15 cellular contexts compared by ENCODE assay signal in the genomic region with DNA sequence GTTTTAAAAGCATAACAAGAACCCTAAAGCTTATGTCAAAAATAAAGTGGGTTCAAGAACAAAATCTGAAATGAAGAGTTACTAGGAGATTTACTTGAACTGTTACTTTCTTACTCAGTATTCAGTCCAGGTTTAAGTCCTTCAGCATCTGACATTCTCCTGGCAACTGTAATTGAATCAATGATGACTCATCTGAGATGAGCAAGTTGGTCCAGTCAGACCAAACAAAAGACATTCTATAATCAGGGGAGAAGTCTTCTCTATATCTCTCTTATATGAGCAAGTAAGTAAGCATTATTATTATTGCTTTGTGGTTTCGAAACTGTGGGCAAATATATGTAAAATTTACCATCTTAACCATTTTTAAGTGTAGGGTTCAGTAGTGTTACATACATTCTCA. TPM values are rescaled to one million over a fixed set of nuclear protein-coding genes. Genes with fewer than 3 reads are reported as not detected.
DNase-seq lines count a peak whose midpoint lies in the region; TF ChIP-seq lines count a peak whose summit lies in the region.
"Had no signal": no experiment of that assay in that cellular context is flagged by ENCODE, and none has a peak within 500 bp of the region (broad histone marks: within the 10 kb centered on the region; RNA-seq: fewer than 3 reads in every experiment).

No MANE protein-coding gene starts in this region.

- 93% methylated on average over 1 of the region's 1 CpG for WGBS in mammary epithelial cell (ENCODE audit: low coverage, missing lambda C conversion rate)

- H3K27me3 ChIP-seq in mammary epithelial cell (ENCODE audit: insufficient read depth, low read length) = no peaks in the 10 kb centered on the region
- no peaks in the 10 kb centered on the region for H3K27me3 ChIP-seq in tibial artery
- H3K27me3 ChIP-seq: BE2C had no signal

- in situ Hi-C loops in mammary epithelial cell (cut with MboI; ENCODE audit: low sequenced_read_pairs in 2 of 2) = no loop called here

- dilution Hi-C loops in mammary epithelial cell (cut with HindIII; ENCODE audit: low sequenced_read_pairs) = no loop called here

- H3K4me3 ChIP-seq in mammary epithelial cell (replicated peaks in 1 of 3; ENCODE audit: insufficient read depth in 1 of 3, low read depth in 2 of 3, low read length in 3 of 3) (no peak overlapping the region), tibial artery (no peak overlapping the region)
- H3K4me3 ChIP-seq: GM12878, thoracic aorta had no signal

- H3K9me3 Mint-ChIP-seq in glutamatergic neuron (ENCODE audit: unreplicated experiment) = peaks cover 1% of the 10 kb centered on the region

- TF ChIP-seq CTCF in mammary epithelial cell (conservative IDR thresholded peaks at IDR 0.05 in 1 of 2, IDR thresholded peaks at IDR 0.05 in 1 of 2; ENCODE audit: extremely low read depth in 1 of 2, insufficient read depth in 1 of 2, low read depth in 1 of 2, low read length in 2 of 2) (no peak), glutamatergic neuron (IDR thresholded peaks at IDR 0.05; ENCODE audit: partially characterized antibody, unreplicated experiment) (no peak), tibial artery (IDR thresholded peaks at IDR 0.05) (no peak)

- no peak overlapping the region for H3K27ac Mint-ChIP-seq in glutamatergic neuron (ENCODE audit: unreplicated experiment)
- H3K27ac Mint-ChIP-seq: progenitor cell of endocrine pancreas had no signal

- H3K27ac ChIP-seq in mammary epithelial cell (ENCODE audit: insufficient read depth, low read depth, low read length) (no peak overlapping the region), tibial artery (no peak overlapping the region)
- H3K27ac ChIP-seq: thoracic aorta had no signal

- H2AFZ ChIP-seq in mammary epithelial cell (ENCODE audit: low read depth, low read length) = no peak overlapping the region

- BruUV-seq in mammary epithelial cell (replicated peaks; lab: Mats Ljungman, UMichigan) = no TSS peak

- H3K36me3 ChIP-seq in mammary epithelial cell (ENCODE audit: insufficient read depth, low read length) (peaks cover 6% of the 10 kb centered on the region), tibial artery (peaks cover 1 to 15% (median 7%) of the 10 kb centered on the region in 3 donors)

- CTCF ChIA-PET in mammary epithelial cell (lab: Charles Lee; ENCODE audit: low non-redundant PET) = no interaction called here

- intact Hi-C loops in mammary epithelial cell (cut with micrococcal nuclease) = no loop called here
- intact Hi-C loops in tibial artery (cut with DNase I; ENCODE audit: low total_unique reads) = no loop called here

- DNase-seq in AG20443 (ENCODE audit: low spot score) (peak; percentile 12), HT1080 (ENCODE audit: low read depth) (peak; percentile 84), mammary epithelial cell (peak; percentile 69), iris pigment epithelial cell (ENCODE audit: low read depth) (peak; percentile 62), glutamatergic neuron (no peak), NCI-H1694 treated with DMSO at 0.1 percent for 48 hours (lab: John Stamatoyannopoulos, UW) (no peak), tibial artery (no peak), NCI-H1092 (lab: John Stamatoyannopoulos, UW) (no peak)
- DNase-seq: activated CD4-positive, CD25-positive, alpha-beta regulatory T cell treated with anti-CD3 and anti-CD28 coated beads, Interleukin-2, amount 50 U/mL, for 72 hours; BE2C; kidney; NCI-H1105 treated with DMSO at 0.1 percent for 48 hours had no signal

- H3K4me1 ChIP-seq in mammary epithelial cell (ENCODE audit: insufficient read depth, low read length) = no peaks in the 10 kb centered on the region
- H3K4me1 ChIP-seq in tibial artery = no peaks in the 10 kb centered on the region

- H3K4me3 Mint-ChIP-seq in glutamatergic neuron (ENCODE audit: unreplicated experiment) = no peak overlapping the region

- no peaks in the 10 kb centered on the region for H3K27me3 Mint-ChIP-seq in glutamatergic neuron (ENCODE audit: unreplicated experiment)
- H3K27me3 Mint-ChIP-seq: progenitor cell of endocrine pancreas had no signal

- H3K9ac ChIP-seq in mammary epithelial cell (ENCODE audit: insufficient read depth, low read length) = no peak overlapping the region

- no peaks in the 10 kb centered on the region for H3K9me3 ChIP-seq in mammary epithelial cell (replicated peaks; ENCODE audit: insufficient read depth, low read length)
- no peaks in the 10 kb centered on the region for H3K9me3 ChIP-seq in tibial artery
- H3K9me3 ChIP-seq: BE2C, thoracic aorta had no signal

- no peaks in the 10 kb centered on the region for H3K79me2 ChIP-seq in mammary epithelial cell (ENCODE audit: insufficient read depth, low read length)

- no peak overlapping the region for H3K4me2 ChIP-seq in mammary epithelial cell (ENCODE audit: insufficient read depth, low read depth, low read length)

- H3K4me1 Mint-ChIP-seq in glutamatergic neuron (ENCODE audit: low read depth, unreplicated experiment) = no peaks in the 10 kb centered on the region

- no peaks in the 10 kb centered on the region for H3K36me3 Mint-ChIP-seq in glutamatergic neuron (ENCODE audit: unreplicated experiment)

- no peaks in the 10 kb centered on the region for H4K20me1 ChIP-seq in mammary epithelial cell (ENCODE audit: insufficient read depth, low read length)

RNA-seq across cellular contexts. Expression of a gene that starts 34.6 kb away (rescaled TPM):
- total RNA-seq in HT1080 (2014; rRNA removed; shearing (Covaris generic)) = 5.4 and 5.7 TPM in 2 replicates
- 10.9 and 12.7 TPM in 2 replicates for polyA plus RNA-seq in HT1080 (2015; cell fraction: cytosol; rRNA removed)
- 20.7 and 21.7 TPM in 2 replicates for polyA plus RNA-seq in HT1080 (2015; cell fraction: nucleus; rRNA removed)
- total RNA-seq in mammary epithelial cell = 10 to 100 TPM; 20.0 to 21.8 TPM
- polyA plus RNA-seq in mammary epithelial cell = 6.1 TPM
- polyA minus RNA-seq in mammary epithelial cell = 8.8 TPM
- total RNA-seq in glutamatergic neuron (ENCODE audit: unreplicated experiment) = 8.1 TPM

Comparison
In these comparisons a context has a peak if more than half of its experiments do, and no peak if none do; other contexts are left out.
1. DNase-seq: peak in AG20443 (single experiment), HT1080 (single experiment), mammary epithelial cell (single experiment) and iris pigment epithelial cell (single experiment); none in glutamatergic neuron (single experiment), NCI-H1694 treated with DMSO at 0.1 percent for 48 hours (single experiment), tibial artery (0 of 2) and NCI-H1092 (single experiment).